In the genomic region with DNA sequence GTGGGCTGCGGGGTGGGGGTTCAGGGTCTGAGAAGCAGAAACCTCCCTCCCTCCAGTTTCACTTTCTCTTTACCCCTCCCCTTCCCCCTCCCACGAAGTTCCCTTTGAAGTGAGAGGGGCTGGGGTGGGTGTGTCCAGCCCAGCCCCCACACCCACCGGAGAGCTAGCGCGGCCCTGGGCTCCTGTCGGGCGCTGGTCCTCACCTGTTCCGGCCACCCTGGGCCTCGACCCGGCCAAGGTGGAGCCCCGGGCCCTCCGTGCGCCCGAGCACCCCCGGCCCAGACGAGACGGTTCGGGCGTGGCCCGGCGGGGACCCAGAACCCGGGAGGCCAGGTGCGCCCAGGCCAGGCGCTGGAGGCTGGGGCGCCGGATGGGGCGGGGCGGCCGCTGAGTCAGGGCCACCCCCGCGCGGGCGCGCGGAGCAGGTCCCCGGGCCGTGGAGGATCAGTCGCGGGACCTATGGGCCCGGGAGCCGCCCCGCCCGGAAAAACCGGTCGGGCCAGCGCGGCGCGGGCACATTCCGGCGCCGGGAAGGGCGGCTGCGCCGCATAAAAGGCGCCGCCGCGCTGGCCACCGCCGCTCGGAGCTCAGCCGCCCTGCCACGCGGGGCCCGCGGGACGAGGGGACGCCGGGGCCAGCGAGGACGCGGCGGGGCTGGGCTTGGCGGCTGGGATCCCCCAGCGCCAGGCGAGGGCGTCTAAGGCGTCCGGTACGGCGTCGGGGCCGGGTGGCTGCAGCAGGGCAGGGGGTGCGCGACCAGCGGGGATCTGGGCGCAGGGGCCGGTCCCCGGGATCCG, we compare ENCODE assay signal across 9 cellular contexts. TPM values are rescaled to one million over a fixed set of nuclear protein-coding genes. Genes with fewer than 3 reads are reported as not detected.
DNase-seq lines count a peak whose midpoint lies in the region; ATAC-seq, FAIRE-seq and TF ChIP-seq lines count a peak whose summit lies in the region.
"Had no signal": no experiment of that assay in that cellular context is flagged by ENCODE, and none has a peak within 500 bp of the region (broad histone marks: within the 10 kb centered on the region; RNA-seq: fewer than 3 reads in every experiment).

No MANE protein-coding gene starts in this region.

- no peaks in the 10 kb centered on the region for H3K9me3 ChIP-seq in liver (ENCODE audit: control insufficient read depth in 4 of 4, low read length in 3 of 4)
- no peaks in the 10 kb centered on the region for H3K9me3 ChIP-seq in HepG2 (ENCODE audit: low read length)
- H3K9me3 ChIP-seq in muscle layer of duodenum (ENCODE audit: control insufficient read depth in 1 of 2, low read length in 2 of 2): no peaks in the 10 kb centered on the region
- H3K9me3 ChIP-seq in vagina: no peaks in the 10 kb centered on the region

- TF ChIP-seq EP300 in HepG2 (IDR thresholded peaks at IDR 0.05; ENCODE audit: low read depth in 2 of 2, low read length in 2 of 2): no peak
- TF ChIP-seq EP300 in HepG2 (CRISPR knock-in tag; IDR thresholded peaks at IDR 0.05; ENCODE audit: borderline replicate concordance): no peak

- no peaks in the 10 kb centered on the region for H4K20me1 ChIP-seq in HepG2 (ENCODE audit: insufficient read depth, low read length)

- H3K9ac ChIP-seq in liver (ENCODE audit: low read depth in 1 of 2, low read length in 2 of 2): no peak overlapping the region
- H3K9ac ChIP-seq in HepG2 (ENCODE audit: insufficient read depth, low read depth, low read length): no peak overlapping the region

- H3K27ac ChIP-seq in liver (ENCODE audit: low read depth in 1 of 2, low read length in 2 of 2): peak overlapping the region in 1 of 2 donors; percentile 31
- no peak overlapping the region for H3K27ac ChIP-seq in HepG2 (ENCODE audit: extremely low read length, insufficient read depth, low read length)
- H3K27ac ChIP-seq in muscle layer of duodenum (ENCODE audit: low read length): no peak overlapping the region
- peak overlapping the region; percentile 75 for H3K27ac ChIP-seq in vagina

- no peak overlapping the region for H2AFZ ChIP-seq in HepG2 (ENCODE audit: low read length)

- H3K4me2 ChIP-seq in HepG2 (ENCODE audit: low read depth, low read length): no peak overlapping the region

- BruUV-seq in HepG2 (replicated peaks; lab: Mats Ljungman, UMichigan): no TSS peak

- TF ChIP-seq RAD21 in liver (IDR thresholded peaks at IDR 0.05): no peak
- TF ChIP-seq RAD21 in HepG2 (CRISPR knock-in tag; IDR thresholded peaks at IDR 0.05): no peak

- peak overlapping the region; percentile 42 to 76 (median 62) for H3K4me3 ChIP-seq in liver (ENCODE audit: low read depth in 1 of 3, low read length in 3 of 3)
- no peak overlapping the region; a peak in 1 of 6 replicates for H3K4me3 ChIP-seq in HepG2 (replicated peaks in 1 of 3; ENCODE audit: insufficient read depth in 1 of 3, low read depth in 2 of 3, low read length in 3 of 3)
- H3K4me3 ChIP-seq in epithelial cell of esophagus (ENCODE audit: low read length): peak overlapping the region; percentile 62
- H3K4me3 ChIP-seq in muscle layer of duodenum (ENCODE audit: low read depth in 1 of 2, low read length in 2 of 2): peak overlapping the region; percentile 21 to 68
- peak overlapping the region; percentile 39 to 49 for H3K4me3 ChIP-seq in vagina

- POLR2A ChIA-PET in HepG2 (lab: Yijun Ruan, JAX): no interaction called here

- in situ Hi-C loops in HepG2 (cut with HindIII; ENCODE audit: extremely low pct_ligation_motif_present, low pct_unique_long_range_greater_than_20kb): no loop called here

- TF ChIP-seq POLR2A in HepG2 (IDR thresholded peaks at IDR 0.05; ENCODE audit: insufficient read depth in 1 of 2, low read depth in 2 of 2, low read length in 2 of 2) (no peak), vagina (IDR thresholded peaks at IDR 0.05) (no peak)

- peaks cover 0 to 5% (median 0%) of the 10 kb centered on the region in 4 donors for H3K36me3 ChIP-seq in liver (ENCODE audit: control insufficient read depth in 4 of 4, insufficient read depth in 3 of 4, low read depth in 1 of 4, low read length in 3 of 4)
- no peaks in the 10 kb centered on the region for H3K36me3 ChIP-seq in HepG2 (replicated peaks in 1 of 2; ENCODE audit: control insufficient read depth in 1 of 2, insufficient read depth in 2 of 2, low read length in 2 of 2)
- H3K36me3 ChIP-seq in muscle layer of duodenum (ENCODE audit: control insufficient read depth in 1 of 2, insufficient read depth in 2 of 2, low read length in 2 of 2): no peaks in the 10 kb centered on the region
- no peaks in the 10 kb centered on the region for H3K36me3 ChIP-seq in vagina

- no peaks in the 10 kb centered on the region for H3K79me2 ChIP-seq in HepG2 (ENCODE audit: insufficient read depth, low read length)

- intact Hi-C loops in HepG2 (cut with micrococcal nuclease; ENCODE audit: unreplicated experiment): no loop called here
- intact Hi-C loops in vagina (cut with DNase I): no loop called here

- no peak for FAIRE-seq in HepG2 (lab: Jason Lieb, UNC)
- FAIRE-seq: islet of Langerhans had no signal

- no peak for DNase-seq in HepG2 (ENCODE audit: low spot score)
- DNase-seq in epithelial cell of esophagus (ENCODE audit: low read depth): peak; percentile 86
- DNase-seq in vagina (ENCODE audit: extremely low spot score in 2 of 2): no peak
- no peak for DNase-seq in COLO829 (ENCODE audit: low spot score)

- H3K4me1 ChIP-seq in liver (ENCODE audit: control insufficient read depth in 4 of 4, insufficient read depth in 4 of 4, low read length in 3 of 4) (peaks cover 5 to 16% (median 9%) of the 10 kb centered on the region in 4 donors), HepG2 (ENCODE audit: insufficient read depth, low read length) (no peaks in the 10 kb centered on the region), muscle layer of duodenum (ENCODE audit: control insufficient read depth in 1 of 2, insufficient read depth in 2 of 2, low read length in 2 of 2) (peaks cover 0 to 19% of the 10 kb centered on the region in 2 donors), vagina (peaks cover 20% of the 10 kb centered on the region)

- H3K27me3 ChIP-seq in liver (ENCODE audit: control insufficient read depth in 4 of 4, insufficient read depth in 4 of 4, low read length in 3 of 4): no peaks in the 10 kb centered on the region
- H3K27me3 ChIP-seq in HepG2 (ENCODE audit: control insufficient read depth in 1 of 2, insufficient read depth in 2 of 2, low read length in 2 of 2): peaks cover 5 to 29% of the 10 kb centered on the region in 2 experiments
- H3K27me3 ChIP-seq in muscle layer of duodenum (ENCODE audit: low read depth, low read length): peaks cover 21% of the 10 kb centered on the region
- no peaks in the 10 kb centered on the region for H3K27me3 ChIP-seq in vagina

- 1% methylated on average over 91 of the region's 91 CpGs for WGBS in liver
- WGBS in HepG2 (ENCODE audit: low lambda C conversion rate): 72% methylated on average over 15 of the region's 91 CpGs

- CTCF ChIA-PET in HepG2 (lab: Yijun Ruan, JAX; ENCODE audit: low intra/inter-chr PET ratio, low total read pairs): no interaction called here

- no peak for TF ChIP-seq CTCF in liver (IDR thresholded peaks at IDR 0.05; ENCODE audit: low read depth, low read length, missing input control)
- TF ChIP-seq CTCF in HepG2 (CRISPR knock-in tag; IDR thresholded peaks at IDR 0.05): no peak
- TF ChIP-seq CTCF in epithelial cell of esophagus (IDR thresholded peaks at IDR 0.05; ENCODE audit: insufficient read depth, low read depth, low read length, missing control alignments): no peak
- no peak for TF ChIP-seq CTCF in vagina (IDR thresholded peaks at IDR 0.05)

- no peak for ATAC-seq in HepG2
- no peak for ATAC-seq in HG02870 (IDR thresholded peaks at IDR 0.05; ENCODE audit: unreplicated experiment)
- no peak for ATAC-seq in HG03039 (IDR thresholded peaks at IDR 0.05; ENCODE audit: unreplicated experiment)

RNA-seq across cellular contexts. Expression of gene KIF26A, which starts 21.6 kb away (rescaled TPM):
- total RNA-seq in liver (10 to 100 TPM in 1 of 2 donors, 1 to 10 TPM in 1; 1.8 to 10.2 TPM), HepG2 (2016; rRNA removed; fragmentation: Illumina TruSeq; extraction: Trizol) (not detected in 2 replicates), vagina (2.7 TPM)
- polyA plus RNA-seq in liver (under 1 TPM; 0.07 to 0.84 TPM), HepG2 (2011; rRNA removed) (not detected in 2 replicates)
- not detected in 2 replicates for total RNA-seq in HepG2 (2016; cell fraction: cytosol; rRNA removed; fragmentation: Illumina TruSeq; extraction: Trizol; ENCODE audit: low read depth)
- total RNA-seq in HepG2 (2016; cell fraction: insoluble cytoplasmic fraction; rRNA removed; fragmentation: Illumina TruSeq; extraction: Trizol): not detected in 2 replicates
- not detected in 2 replicates for total RNA-seq in HepG2 (2016; cell fraction: membrane; rRNA removed; fragmentation: Illumina TruSeq; extraction: Trizol)
- not detected in 2 replicates for total RNA-seq in HepG2 (2016; cell fraction: nucleus; rRNA removed; fragmentation: Illumina TruSeq; extraction: Trizol)
- polyA plus RNA-seq in HepG2 (2011; cell fraction: cytosol; rRNA removed): not detected in 2 replicates
- not detected in 2 replicates for polyA plus RNA-seq in HepG2 (2011; cell fraction: nucleus; rRNA removed)
- not detected in 2 replicates for polyA plus RNA-seq in HepG2 (2012)
- not detected in 2 replicates for polyA plus RNA-seq in HepG2 (2016; cell fraction: cytosol; fragmentation: Illumina TruSeq; extraction: Trizol; ENCODE audit: low read depth)
- not detected in 2 replicates for polyA plus RNA-seq in HepG2 (2016; cell fraction: insoluble cytoplasmic fraction; fragmentation: Illumina TruSeq; extraction: Trizol; ENCODE audit: low read depth)
- not detected in 2 replicates for polyA plus RNA-seq in HepG2 (2016; cell fraction: membrane; fragmentation: Illumina TruSeq; extraction: Trizol; ENCODE audit: low read depth)
- not detected in 2 replicates for polyA plus RNA-seq in HepG2 (2016; cell fraction: nucleus; fragmentation: Illumina TruSeq; extraction: Trizol; ENCODE audit: insufficient read depth, low read depth)
- 0.02 and 12.4 TPM in 2 replicates for polyA minus RNA-seq in HepG2 (2011; rRNA and poly(A)+ RNA removed; ENCODE audit: low replicate concordance)
- polyA minus RNA-seq in HepG2 (2011; cell fraction: cytosol; rRNA and poly(A)+ RNA removed): 0.18 and 0.30 TPM in 2 replicates
- polyA minus RNA-seq in HepG2 (2011; cell fraction: nucleus; rRNA and poly(A)+ RNA removed): 0.13 TPM in 1 of 2 replicates, not detected in the other

RNA-seq across cellular contexts. Expression of gene ASPG, which starts 31.2 kb away (rescaled TPM):
- total RNA-seq in liver: 100 to 1,000 TPM in 1 of 2 donors, 10 to 100 TPM in 1; 42.4 to 112 TPM
- polyA plus RNA-seq in liver: 100 to 1,000 TPM; 108 to 158 TPM
- total RNA-seq in HepG2 (2016; rRNA removed; fragmentation: Illumina TruSeq; extraction: Trizol): not detected in 2 replicates
- total RNA-seq in HepG2 (2016; cell fraction: cytosol; rRNA removed; fragmentation: Illumina TruSeq; extraction: Trizol; ENCODE audit: low read depth): not detected in 2 replicates
- not detected in 2 replicates for total RNA-seq in HepG2 (2016; cell fraction: insoluble cytoplasmic fraction; rRNA removed; fragmentation: Illumina TruSeq; extraction: Trizol)
- total RNA-seq in HepG2 (2016; cell fraction: membrane; rRNA removed; fragmentation: Illumina TruSeq; extraction: Trizol): not detected in 2 replicates
- total RNA-seq in HepG2 (2016; cell fraction: nucleus; rRNA removed; fragmentation: Illumina TruSeq; extraction: Trizol): not detected in 2 replicates
- not detected in 2 replicates for polyA plus RNA-seq in HepG2 (2011; rRNA removed)
- not detected in 2 replicates for polyA plus RNA-seq in HepG2 (2011; cell fraction: cytosol; rRNA removed)
- not detected in 2 replicates for polyA plus RNA-seq in HepG2 (2011; cell fraction: nucleus; rRNA removed)
- polyA plus RNA-seq in HepG2 (2012): not detected in 2 replicates
- not detected in 2 replicates for polyA plus RNA-seq in HepG2 (2016; cell fraction: cytosol; fragmentation: Illumina TruSeq; extraction: Trizol; ENCODE audit: low read depth)
- not detected in 2 replicates for polyA plus RNA-seq in HepG2 (2016; cell fraction: insoluble cytoplasmic fraction; fragmentation: Illumina TruSeq; extraction: Trizol; ENCODE audit: low read depth)
- not detected in 2 replicates for polyA plus RNA-seq in HepG2 (2016; cell fraction: membrane; fragmentation: Illumina TruSeq; extraction: Trizol; ENCODE audit: low read depth)
- not detected in 2 replicates for polyA plus RNA-seq in HepG2 (2016; cell fraction: nucleus; fragmentation: Illumina TruSeq; extraction: Trizol; ENCODE audit: insufficient read depth, low read depth)
- 0.37 TPM in 1 of 2 replicates, not detected in the other for polyA minus RNA-seq in HepG2 (2011; rRNA and poly(A)+ RNA removed; ENCODE audit: low replicate concordance)
- polyA minus RNA-seq in HepG2 (2011; cell fraction: cytosol; rRNA and poly(A)+ RNA removed): not detected in 2 replicates
- polyA minus RNA-seq in HepG2 (2011; cell fraction: nucleus; rRNA and poly(A)+ RNA removed): not detected in 2 replicates
- 3.7 TPM for total RNA-seq in vagina

Comparison
In these comparisons a context has a peak if more than half of its experiments do, and no peak if none do; other contexts are left out.
1. H3K4me3 ChIP-seq: peak in liver (3 of 3), epithelial cell of esophagus (single experiment), muscle layer of duodenum (2 of 2) and vagina (2 of 2); none in HepG2 (0 of 3).